ENCODE assay signal across 23 cellular contexts in genomic region chr10:82394987-82395386, GRCh38.
"Had no signal": no experiment of that assay in that cellular context is flagged by ENCODE, and none has a peak within 500 bp of the region (broad histone marks: within the 10 kb centered on the region; RNA-seq: fewer than 3 reads in every experiment).

No MANE protein-coding gene starts in this region.

- H3K27me3 ChIP-seq: colonic mucosa, esophagus muscularis mucosa, foreskin keratinocyte, gastroesophageal sphincter, heart right ventricle, left lung had no signal

- H3K4me1 ChIP-seq: colonic mucosa, esophagus muscularis mucosa, foreskin keratinocyte, gastroesophageal sphincter, left lung, lower lobe of right lung had no signal

- FAIRE-seq: endometrium, frontal cortex, islet of Langerhans, keratinocyte had no signal

- H3K4me3 ChIP-seq: colonic mucosa, esophagus muscularis mucosa, gastroesophageal sphincter, heart right ventricle, left lung, lower lobe of right lung, mucosa of descending colon had no signal

- ATAC-seq: effector memory CD8-positive, alpha-beta T cell; foreskin keratinocyte; gastroesophageal sphincter; left lung; lower lobe of right lung; mucosa of descending colon; naive thymus-derived CD8-positive, alpha-beta T cell had no signal

- H3K27ac ChIP-seq: colonic mucosa, esophagus muscularis mucosa, foreskin keratinocyte, gastroesophageal sphincter, heart right ventricle, left lung, lower lobe of right lung had no signal

- H3K36me3 ChIP-seq: colonic mucosa, esophagus muscularis mucosa, gastroesophageal sphincter, heart right ventricle, left lung, lower lobe of right lung had no signal

- H3K9me3 ChIP-seq: colonic mucosa, esophagus muscularis mucosa, gastroesophageal sphincter, heart right ventricle, left lung, lower lobe of right lung, mucosa of descending colon had no signal

- DNase-seq: colonic mucosa; cortex of kidney; effector CD8-positive, alpha-beta T cell; effector memory CD8-positive, alpha-beta T cell; endodermal cell; foreskin keratinocyte; glutamatergic neuron; head of caudate nucleus; heart right ventricle; left cardiac atrium; left lung; left ventricle myocardium superior; lower lobe of right lung; mesenchymal stem cell; mucosa of descending colon; naive B cell; naive thymus-derived CD8-positive, alpha-beta T cell had no signal
